ENCODE assay signal across 1 cellular context in the genomic region with DNA sequence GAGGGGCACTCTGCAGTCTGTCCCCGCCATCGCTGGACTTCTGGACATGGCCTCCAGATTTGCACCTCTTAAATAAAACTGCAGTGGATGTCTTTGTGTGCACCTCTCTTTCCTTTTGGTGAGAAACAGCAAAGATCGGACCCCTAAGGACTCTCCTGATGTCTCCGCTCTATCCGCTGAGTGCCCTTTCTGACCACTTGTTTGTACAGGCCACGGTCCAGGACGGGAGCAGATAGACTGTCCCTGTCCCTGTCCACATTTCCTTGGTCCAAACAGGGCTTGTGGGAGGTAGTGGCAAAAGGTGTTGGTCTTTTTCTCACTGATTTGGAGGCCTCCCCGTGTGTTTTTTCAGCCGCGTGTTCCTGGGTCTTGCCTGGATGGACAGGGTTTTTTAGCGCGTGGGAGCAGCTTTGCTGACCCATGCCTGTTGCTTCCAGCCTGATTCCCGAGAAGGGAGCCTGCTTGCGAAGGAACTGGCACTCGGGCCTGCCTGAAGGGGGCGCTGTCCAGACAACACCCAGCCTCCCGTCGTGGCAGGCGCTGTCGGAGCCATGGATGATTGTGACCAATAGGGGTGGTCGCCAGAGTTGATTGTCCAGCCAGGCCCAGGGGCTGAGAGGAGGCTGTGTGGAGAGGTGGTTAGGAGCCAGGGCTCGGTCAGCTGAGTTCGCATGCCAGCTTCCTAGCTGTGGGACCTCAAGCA.
TF ChIP-seq lines count a peak whose summit lies in the region.

No MANE protein-coding gene starts in this region.

TF ChIP-seq in HepG2, 621 proteins besides CTCF, POLR2A, EP300 and RAD21:
- peak; percentile 34 for TF ChIP-seq AGO2 (optimal IDR thresholded peaks at IDR 0.05; ENCODE audit: low read depth, low read length)
- no peak for TF ChIP-seq ZBTB42 (CRISPR knock-in tag; IDR thresholded peaks at IDR 0.05)
- peak; percentile 22 for TF ChIP-seq RBM22 (optimal IDR thresholded peaks at IDR 0.05; ENCODE audit: low read length)
- TF ChIP-seq, protein P1, sequence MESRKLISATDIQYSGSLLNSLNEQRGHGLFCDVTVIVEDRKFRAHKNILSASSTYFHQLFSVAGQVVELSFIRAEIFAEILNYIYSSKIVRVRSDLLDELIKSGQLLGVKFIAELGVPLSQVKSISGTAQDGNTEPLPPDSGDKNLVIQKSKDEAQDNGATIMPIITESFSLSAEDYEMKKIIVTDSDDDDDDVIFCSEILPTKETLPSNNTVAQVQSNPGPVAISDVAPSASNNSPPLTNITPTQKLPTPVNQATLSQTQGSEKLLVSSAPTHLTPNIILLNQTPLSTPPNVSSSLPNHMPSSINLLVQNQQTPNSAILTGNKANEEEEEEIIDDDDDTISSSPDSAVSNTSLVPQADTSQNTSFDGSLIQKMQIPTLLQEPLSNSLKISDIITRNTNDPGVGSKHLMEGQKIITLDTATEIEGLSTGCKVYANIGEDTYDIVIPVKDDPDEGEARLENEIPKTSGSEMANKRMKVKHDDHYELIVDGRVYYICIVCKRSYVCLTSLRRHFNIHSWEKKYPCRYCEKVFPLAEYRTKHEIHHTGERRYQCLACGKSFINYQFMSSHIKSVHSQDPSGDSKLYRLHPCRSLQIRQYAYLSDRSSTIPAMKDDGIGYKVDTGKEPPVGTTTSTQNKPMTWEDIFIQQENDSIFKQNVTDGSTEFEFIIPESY (CRISPR knock-in tag; IDR thresholded peaks at IDR 0.05) = peak; percentile 90
